In genomic region chr11:44565008-44565745, GRCh38 we compare ENCODE assay signal across 7 cellular contexts. TPM values are rescaled to one million over a fixed set of nuclear protein-coding genes. Genes with fewer than 3 reads are reported as not detected.
DNase-seq lines count a peak whose midpoint lies in the region; ATAC-seq, FAIRE-seq and TF ChIP-seq lines count a peak whose summit lies in the region.

A gene with protein sequence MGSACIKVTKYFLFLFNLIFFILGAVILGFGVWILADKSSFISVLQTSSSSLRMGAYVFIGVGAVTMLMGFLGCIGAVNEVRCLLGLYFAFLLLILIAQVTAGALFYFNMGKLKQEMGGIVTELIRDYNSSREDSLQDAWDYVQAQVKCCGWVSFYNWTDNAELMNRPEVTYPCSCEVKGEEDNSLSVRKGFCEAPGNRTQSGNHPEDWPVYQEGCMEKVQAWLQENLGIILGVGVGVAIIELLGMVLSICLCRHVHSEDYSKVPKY (plus strand): TSS chr11:44565663. CDS start chr11:44594663, 29,000 bp downstream.

- no peak for FAIRE-seq in astrocyte (lab: Jason Lieb, UNC)

- H3K27ac ChIP-seq in astrocyte (ENCODE audit: low read depth, low read length): peak within 1 kb of the TSS; percentile 91

- peak within 1 kb of the TSS; percentile 87 for H2AFZ ChIP-seq in astrocyte (ENCODE audit: low read depth, low read length)

- no peaks in the 10 kb centered on the region for H3K27me3 Mint-ChIP-seq in astrocyte (ENCODE audit: low read depth, unreplicated experiment)

- H3K36me3 Mint-ChIP-seq in astrocyte (ENCODE audit: low read depth, unreplicated experiment): peaks cover 7% of the 10 kb centered on the region

- H3K4me3 Mint-ChIP-seq in astrocyte (ENCODE audit: unreplicated experiment): peak within 1 kb of the TSS; percentile 80

- H3K9me3 ChIP-seq in astrocyte (ENCODE audit: insufficient read depth, low read depth, low read length): no peaks in the 10 kb centered on the region

- no peaks in the 10 kb centered on the region for H3K79me2 ChIP-seq in astrocyte (ENCODE audit: insufficient read depth, low read length)

- ATAC-seq in GM18505 (IDR thresholded peaks at IDR 0.05; ENCODE audit: unreplicated experiment): peak; percentile 77
- peak; percentile 63 for ATAC-seq in HG02973 (IDR thresholded peaks at IDR 0.05; ENCODE audit: unreplicated experiment)

- peaks cover 60% of the 10 kb centered on the region for H3K4me1 Mint-ChIP-seq in astrocyte (ENCODE audit: low read depth, unreplicated experiment)

- peak; percentile 92 to 94 for DNase-seq in NCI-H1930 (lab: John Stamatoyannopoulos, UW)
- DNase-seq in T-helper 22 cell (ENCODE audit: low read depth): peak; percentile 93
- peak; percentile 91 for DNase-seq in astrocyte (ENCODE audit: low read depth)
- peak; percentile 98 for DNase-seq in hepatic stellate cell (ENCODE audit: low spot score)
- peak; percentile 90 for DNase-seq in renal cortical epithelial cell (ENCODE audit: low read depth)

- H3K4me3 ChIP-seq in astrocyte (ENCODE audit: insufficient read depth, low read depth, low read length): peak within 1 kb of the TSS; percentile 55

- H3K9ac ChIP-seq in astrocyte (ENCODE audit: low read length): peak within 1 kb of the TSS; percentile 86

- H3K27me3 ChIP-seq in astrocyte (ENCODE audit: insufficient read depth, low read length): no peaks in the 10 kb centered on the region

- H3K36me3 ChIP-seq in astrocyte (ENCODE audit: insufficient read depth, low read length): no peaks in the 10 kb centered on the region

- peaks cover 51% of the 10 kb centered on the region for H3K4me1 ChIP-seq in astrocyte (ENCODE audit: insufficient read depth, low read length)

- no peaks in the 10 kb centered on the region for H4K20me1 ChIP-seq in astrocyte (ENCODE audit: insufficient read depth, low read length)

- peak; percentile 88 for TF ChIP-seq POLR2A in GM18505 (IDR thresholded peaks at IDR 0.05; ENCODE audit: borderline replicate concordance, extremely low read depth, insufficient read depth, insufficient read length)

- no peaks in the 10 kb centered on the region for H3K9me3 Mint-ChIP-seq in astrocyte (ENCODE audit: unreplicated experiment)

- H3K4me2 ChIP-seq in astrocyte (ENCODE audit: low read length): peak within 1 kb of the TSS; percentile 90

- peak within 1 kb of the TSS; percentile 83 for H3K27ac Mint-ChIP-seq in astrocyte (ENCODE audit: unreplicated experiment)

- TF ChIP-seq CTCF in astrocyte (IDR thresholded peaks at IDR 0.05; ENCODE audit: insufficient read depth, low read depth, low read length): no peak

RNA-seq across cellular contexts. Expression of the gene that starts here (rescaled TPM):
- total RNA-seq in astrocyte (74.5 and 90.6 TPM in 2 replicates), renal cortical epithelial cell (22.3 and 49.7 TPM in 2 replicates)

Comparison
In these comparisons a context has a peak if more than half of its experiments do, and no peak if none do; other contexts are left out.
1. Peak in every context shown above with its lines: DNase-seq, ATAC-seq, H3K4me3 ChIP-seq and H3K27ac ChIP-seq.